Comparison of ENCODE assay signal across 8 cellular contexts in genomic region chr4:108650212-108651067, GRCh38. TPM values are rescaled to one million over a fixed set of nuclear protein-coding genes. Genes with fewer than 3 reads are reported as not detected.
A peak's percentile ranks its signal among the peaks of the same experiment; 100 is the strongest.
DNase-seq lines count a peak whose midpoint lies in the region; ATAC-seq and TF ChIP-seq lines count a peak whose summit lies in the region.

Gene OSTC, plus strand, starts transcription at chr4:108650599. Its CDS starts 57 bp downstream, at chr4:108650656.

- peak; percentile 84 for DNase-seq in NCI-H774 (lab: John Stamatoyannopoulos, UW)
- DNase-seq in activated CD4-positive, alpha-beta T cell treated with anti-CD3 and anti-CD28 coated beads, Interleukin-2, amount 50 U/mL, for 4 hours = peak; percentile 89 to 90
- peak; percentile 94 for DNase-seq in left lobe of liver (ENCODE audit: low spot score)
- peak; percentile 86 for DNase-seq in stimulated activated CD4-positive, alpha-beta T cell treated with anti-CD3 and anti-CD28 coated beads, Interleukin-2, amount 100 ng/mL, for 4 hours (ENCODE audit: low read depth)

- no peaks in the 10 kb centered on the region for H3K27me3 Mint-ChIP-seq in dendritic cell treated with granulocyte-macrophage colony-stimulating factor and Interleukin-4, amounts not matched to agents 40 ng/mL and 50 ng/mL, for 4 days

- H3K27ac ChIP-seq in C4-2B = peak within 1 kb of the TSS; percentile 87

- ATAC-seq in GM19395 (IDR thresholded peaks at IDR 0.05; ENCODE audit: unreplicated experiment) = peak; percentile 93
- ATAC-seq in HG03565 (IDR thresholded peaks at IDR 0.05; ENCODE audit: unreplicated experiment) = peak; percentile 92
- ATAC-seq in left lobe of liver = peak; percentile 97

- H3K4me1 Mint-ChIP-seq in dendritic cell treated with granulocyte-macrophage colony-stimulating factor and Interleukin-4, amounts not matched to agents 40 ng/mL and 50 ng/mL, for 4 days (ENCODE audit: low read depth) = peaks cover 27% of the 10 kb centered on the region

- intact Hi-C loops in dendritic cell treated with granulocyte-macrophage colony-stimulating factor and Interleukin-4, amounts not matched to agents 40 ng/mL and 50 ng/mL, for 4 days (cut with micrococcal nuclease) = loop anchor here (1.0 to 10.0 kb wide), 2 partner anchors 30 to 784 kb away; partner anchors contain the start of genes RPL34 and SEC24B

- H3K27ac Mint-ChIP-seq in dendritic cell treated with granulocyte-macrophage colony-stimulating factor and Interleukin-4, amounts not matched to agents 40 ng/mL and 50 ng/mL, for 4 days = peak within 1 kb of the TSS; percentile 96

- H3K4me3 Mint-ChIP-seq in dendritic cell treated with granulocyte-macrophage colony-stimulating factor and Interleukin-4, amounts not matched to agents 40 ng/mL and 50 ng/mL, for 4 days = peak within 1 kb of the TSS; percentile 93

- no peak for TF ChIP-seq CTCF in C4-2B (conservative IDR thresholded peaks at IDR 0.05)

- peaks cover 20% of the 10 kb centered on the region for H3K36me3 Mint-ChIP-seq in dendritic cell treated with granulocyte-macrophage colony-stimulating factor and Interleukin-4, amounts not matched to agents 40 ng/mL and 50 ng/mL, for 4 days (ENCODE audit: low read depth)

- H3K9me3 Mint-ChIP-seq in dendritic cell treated with granulocyte-macrophage colony-stimulating factor and Interleukin-4, amounts not matched to agents 40 ng/mL and 50 ng/mL, for 4 days = no peaks in the 10 kb centered on the region

RNA-seq across cellular contexts. Expression of gene OSTC, which starts in this region (rescaled TPM):
- total RNA-seq in left lobe of liver = 72.8 TPM

Comparison
In these comparisons a context has a peak if more than half of its experiments do, and no peak if none do; other contexts are left out.
1. Peak in every context shown above with its lines: DNase-seq, ATAC-seq and H3K27ac ChIP-seq.